8 cellular contexts compared by ENCODE assay signal in genomic region chr6:37171970-37172812, GRCh38. TPM values are rescaled to one million over a fixed set of nuclear protein-coding genes. Genes with fewer than 3 reads are reported as not detected.
DNase-seq lines count a peak whose midpoint lies in the region; ATAC-seq and TF ChIP-seq lines count a peak whose summit lies in the region.

No MANE protein-coding gene starts in this region.

- peak; percentile 92 for DNase-seq in AG09319 (ENCODE audit: extremely low read depth, low read depth)
- peak; percentile 78 to 80 for DNase-seq in NCI-H187 (lab: John Stamatoyannopoulos, UW)
- DNase-seq in amniotic stem cell (lab: John Stamatoyannopoulos, UW) = peak; percentile 87
- DNase-seq in left cardiac atrium = peak; percentile 85
- DNase-seq in posterior cingulate gyrus = peak; percentile 79 to 97 (median 88)
- DNase-seq in type B pancreatic cell (ENCODE audit: extremely low spot score, unreplicated experiment) = peak; percentile 89

- no peaks in the 10 kb centered on the region for H3K27me3 Mint-ChIP-seq in T-helper 1 cell treated with Interleukin-12 subunit alpha and Interleukin-12 subunit beta and Interleukin-4 antibody, amounts not matched to agents 30 μg/mL and 1 μg/mL, for 36 hours (ENCODE audit: low read depth)
- H3K27me3 Mint-ChIP-seq in type B pancreatic cell = no peaks in the 10 kb centered on the region

- H3K36me3 Mint-ChIP-seq in T-helper 1 cell treated with Interleukin-12 subunit alpha and Interleukin-12 subunit beta and Interleukin-4 antibody, amounts not matched to agents 30 μg/mL and 1 μg/mL, for 36 hours (ENCODE audit: low read depth) = peaks cover 63% of the 10 kb centered on the region
- H3K36me3 Mint-ChIP-seq in type B pancreatic cell = peaks cover 24% of the 10 kb centered on the region

- no peaks in the 10 kb centered on the region for H3K9me3 Mint-ChIP-seq in T-helper 1 cell treated with Interleukin-12 subunit alpha and Interleukin-12 subunit beta and Interleukin-4 antibody, amounts not matched to agents 30 μg/mL and 1 μg/mL, for 36 hours
- H3K9me3 Mint-ChIP-seq in type B pancreatic cell = no peaks in the 10 kb centered on the region

- TF ChIP-seq CTCF in AG09319 (IDR thresholded peaks at IDR 0.05; ENCODE audit: low read depth, low read length) = peak; percentile 92
- peak; percentile 97 for TF ChIP-seq CTCF in type B pancreatic cell (conservative IDR thresholded peaks at IDR 0.05)

- intact Hi-C loops in left cardiac atrium (cut with DNase I) (loop anchor here (1.0 to 5.0 kb wide), 4 partner anchors 40 to 145 kb away; no protein-coding TSS in a partner anchor), posterior cingulate gyrus (cut with DNase I) (loop anchor here (1.0 to 10.0 kb wide), 5 partner anchors 121 to 405 kb away; partner anchors contain the start of genes C6orf89 and MTCH1)

- peaks cover 53% of the 10 kb centered on the region for H3K4me1 Mint-ChIP-seq in T-helper 1 cell treated with Interleukin-12 subunit alpha and Interleukin-12 subunit beta and Interleukin-4 antibody, amounts not matched to agents 30 μg/mL and 1 μg/mL, for 36 hours (ENCODE audit: low read depth)
- peaks cover 26% of the 10 kb centered on the region for H3K4me1 Mint-ChIP-seq in type B pancreatic cell (ENCODE audit: unreplicated experiment)

- peak overlapping the region; percentile 94 for H3K4me3 Mint-ChIP-seq in T-helper 1 cell treated with Interleukin-12 subunit alpha and Interleukin-12 subunit beta and Interleukin-4 antibody, amounts not matched to agents 30 μg/mL and 1 μg/mL, for 36 hours
- peak overlapping the region; percentile 92 for H3K4me3 Mint-ChIP-seq in type B pancreatic cell

- peak; percentile 25 for ATAC-seq in GM21576 (IDR thresholded peaks at IDR 0.05; ENCODE audit: unreplicated experiment)
- ATAC-seq in left cardiac atrium = peak; percentile 2 to 13

- H3K27ac Mint-ChIP-seq in T-helper 1 cell treated with Interleukin-12 subunit alpha and Interleukin-12 subunit beta and Interleukin-4 antibody, amounts not matched to agents 30 μg/mL and 1 μg/mL, for 36 hours = peak overlapping the region; percentile 94
- peak overlapping the region; percentile 96 for H3K27ac Mint-ChIP-seq in type B pancreatic cell

RNA-seq across cellular contexts. Expression of gene PIM1, which starts 2.2 kb away (rescaled TPM):
- total RNA-seq in left cardiac atrium (100 to 1,000 TPM in 1 of 2 donors, 10 to 100 TPM in 1; 41.7 to 101 TPM), type B pancreatic cell (ENCODE audit: low replicate concordance) (41.5 and 74.2 TPM in 2 replicates)

Comparison
In these comparisons a context has a peak if more than half of its experiments do, and no peak if none do; other contexts are left out.
1. Peak in every context shown above with its lines: DNase-seq and ATAC-seq.